In genomic region chr6:106553440-106553839, GRCh38 we compare ENCODE assay signal across 1 cellular context.
TF ChIP-seq lines count a peak whose summit lies in the region.

No MANE protein-coding gene starts in this region.

TF ChIP-seq in GM23338, 12 proteins besides CTCF, POLR2A, EP300 and RAD21:
- TF ChIP-seq, protein P1, sequence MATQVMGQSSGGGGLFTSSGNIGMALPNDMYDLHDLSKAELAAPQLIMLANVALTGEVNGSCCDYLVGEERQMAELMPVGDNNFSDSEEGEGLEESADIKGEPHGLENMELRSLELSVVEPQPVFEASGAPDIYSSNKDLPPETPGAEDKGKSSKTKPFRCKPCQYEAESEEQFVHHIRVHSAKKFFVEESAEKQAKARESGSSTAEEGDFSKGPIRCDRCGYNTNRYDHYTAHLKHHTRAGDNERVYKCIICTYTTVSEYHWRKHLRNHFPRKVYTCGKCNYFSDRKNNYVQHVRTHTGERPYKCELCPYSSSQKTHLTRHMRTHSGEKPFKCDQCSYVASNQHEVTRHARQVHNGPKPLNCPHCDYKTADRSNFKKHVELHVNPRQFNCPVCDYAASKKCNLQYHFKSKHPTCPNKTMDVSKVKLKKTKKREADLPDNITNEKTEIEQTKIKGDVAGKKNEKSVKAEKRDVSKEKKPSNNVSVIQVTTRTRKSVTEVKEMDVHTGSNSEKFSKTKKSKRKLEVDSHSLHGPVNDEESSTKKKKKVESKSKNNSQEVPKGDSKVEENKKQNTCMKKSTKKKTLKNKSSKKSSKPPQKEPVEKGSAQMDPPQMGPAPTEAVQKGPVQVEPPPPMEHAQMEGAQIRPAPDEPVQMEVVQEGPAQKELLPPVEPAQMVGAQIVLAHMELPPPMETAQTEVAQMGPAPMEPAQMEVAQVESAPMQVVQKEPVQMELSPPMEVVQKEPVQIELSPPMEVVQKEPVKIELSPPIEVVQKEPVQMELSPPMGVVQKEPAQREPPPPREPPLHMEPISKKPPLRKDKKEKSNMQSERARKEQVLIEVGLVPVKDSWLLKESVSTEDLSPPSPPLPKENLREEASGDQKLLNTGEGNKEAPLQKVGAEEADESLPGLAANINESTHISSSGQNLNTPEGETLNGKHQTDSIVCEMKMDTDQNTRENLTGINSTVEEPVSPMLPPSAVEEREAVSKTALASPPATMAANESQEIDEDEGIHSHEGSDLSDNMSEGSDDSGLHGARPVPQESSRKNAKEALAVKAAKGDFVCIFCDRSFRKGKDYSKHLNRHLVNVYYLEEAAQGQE (IDR thresholded peaks at IDR 0.05; ENCODE audit: unreplicated experiment): no peak
- TF ChIP-seq EZH2phosphoT487 (IDR thresholded peaks at IDR 0.05; ENCODE audit: unreplicated experiment) (no peak), ZNF462 (CRISPR knock-in tag; IDR thresholded peaks at IDR 0.05) (no peak)
